ENCODE assay signal across 8 cellular contexts in the genomic region with DNA sequence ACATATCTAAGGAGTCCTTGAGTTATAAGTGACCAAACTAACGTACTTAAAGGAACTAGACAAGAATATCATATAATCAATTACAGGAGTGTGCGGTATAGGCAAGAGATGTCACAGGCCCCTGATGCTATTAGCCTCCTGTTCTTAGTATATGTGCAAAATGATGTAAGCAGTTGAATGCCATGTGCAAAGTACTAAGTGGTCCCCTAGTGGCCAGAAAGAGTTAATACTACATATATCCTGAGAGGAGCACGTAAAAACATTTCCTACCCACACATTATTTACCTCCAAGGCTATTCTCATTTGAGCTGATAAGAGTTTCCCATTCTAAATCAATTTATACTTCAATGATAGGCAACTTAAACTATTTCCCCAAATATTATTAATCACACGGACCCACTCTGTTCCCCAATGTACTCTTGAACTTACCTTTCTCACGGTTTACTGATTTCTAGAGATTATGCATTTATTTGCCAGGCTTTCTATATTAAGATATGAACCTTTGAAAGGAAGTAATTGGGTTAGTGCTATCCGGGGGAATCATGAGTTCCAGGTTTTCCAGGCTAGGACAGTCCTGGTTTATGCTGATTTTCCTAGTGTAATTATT.
A peak's percentile ranks its signal among the peaks of the same experiment; 100 is the strongest.
DNase-seq lines count a peak whose midpoint lies in the region; ATAC-seq, FAIRE-seq and TF ChIP-seq lines count a peak whose summit lies in the region.

No MANE protein-coding gene starts in this region.

- peak; percentile 75 for FAIRE-seq in GM12891 (lab: Jason Lieb, UNC)

- H3K4me3 ChIP-seq in Panc1 (ENCODE audit: low read depth in 2 of 2, low read length in 2 of 2) (no peak overlapping the region), fibroblast of the aortic adventitia (ENCODE audit: low read depth, low read length) (no peak overlapping the region)

- H3K36me3 Mint-ChIP-seq in activated T-cell treated with anti-CD3 and anti-CD28 coated beads, Interleukin-2, amount 50 U/mL, for 4 hours (ENCODE audit: insufficient read depth): no peaks in the 10 kb centered on the region

- H3K4me3 Mint-ChIP-seq in activated T-cell treated with anti-CD3 and anti-CD28 coated beads, Interleukin-2, amount 50 U/mL, for 4 hours: no peak overlapping the region

- peak; percentile 100 for ATAC-seq in GM21723 (IDR thresholded peaks at IDR 0.05; ENCODE audit: unreplicated experiment)
- ATAC-seq in Panc1: no peak
- no peak for ATAC-seq in activated T-cell treated with anti-CD3 and anti-CD28 coated beads, Interleukin-2, amount 50 U/mL, for 4 hours

- no peaks in the 10 kb centered on the region for H3K36me3 ChIP-seq in Panc1 (ENCODE audit: control insufficient read depth, insufficient read depth, low read length)

- no peaks in the 10 kb centered on the region for H3K27me3 Mint-ChIP-seq in activated T-cell treated with anti-CD3 and anti-CD28 coated beads, Interleukin-2, amount 50 U/mL, for 4 hours (ENCODE audit: low read depth)

- H3K27me3 ChIP-seq in Panc1 (ENCODE audit: control insufficient read depth, insufficient read depth, low read length): no peaks in the 10 kb centered on the region

- POLR2A ChIA-PET in Panc1 (lab: Charles Lee): no interaction called here

- no peaks in the 10 kb centered on the region for H3K9me3 ChIP-seq in Panc1 (ENCODE audit: control insufficient read depth, insufficient read depth, low read depth, low read length)

- in situ Hi-C loops in Panc1 (cut with HindIII; ENCODE audit: low pct_unique_long_range_greater_than_20kb, low sequenced_read_pairs): no loop called here

- intact Hi-C loops in Panc1 (cut with micrococcal nuclease; ENCODE audit: unreplicated experiment): no loop called here

- no peaks in the 10 kb centered on the region for H3K9me3 Mint-ChIP-seq in activated T-cell treated with anti-CD3 and anti-CD28 coated beads, Interleukin-2, amount 50 U/mL, for 4 hours

- DNase-seq in GM12891 (ENCODE audit: insufficient read length, low spot score): peak; percentile 12
- peak; percentile 28 for DNase-seq in HuH-7 (ENCODE audit: low spot score)
- DNase-seq in Panc1 (ENCODE audit: low read depth, low spot score): no peak
- DNase-seq in fibroblast of the aortic adventitia (ENCODE audit: low read depth): peak; percentile 68
- no peak for DNase-seq in activated gamma-delta T cell treated with Interleukin-2 at 50 U/mL for 16 hours
- no peak for DNase-seq in activated effector memory CD4-positive, alpha-beta T cell treated with anti-CD3 and anti-CD28 coated beads, Interleukin-2, amount 50 U/mL, for 16 hours
- DNase-seq in activated T-cell treated with anti-CD3 and anti-CD28 coated beads, Interleukin-2, amount 50 U/mL, for 4 hours: no peak

- no peaks in the 10 kb centered on the region for H3K4me1 ChIP-seq in Panc1 (ENCODE audit: control insufficient read depth, insufficient read depth, low read length)

- BruUV-seq in Panc1 (replicated peaks; lab: Mats Ljungman, UMichigan): no TSS peak

- CTCF ChIA-PET in Panc1 (lab: Charles Lee): no interaction called here

- no peak overlapping the region for H3K27ac ChIP-seq in Panc1 (ENCODE audit: low read length)

- H3K4me1 Mint-ChIP-seq in activated T-cell treated with anti-CD3 and anti-CD28 coated beads, Interleukin-2, amount 50 U/mL, for 4 hours (ENCODE audit: low read depth): no peaks in the 10 kb centered on the region

- no peak for TF ChIP-seq POLR2A in GM12891 (IDR thresholded peaks at IDR 0.05; ENCODE audit: low read depth, low read length)

- TF ChIP-seq CTCF in Panc1 (IDR thresholded peaks at IDR 0.05) (peak; percentile 45; the same call in 1 of the 2 replicates), fibroblast of the aortic adventitia (IDR thresholded peaks at IDR 0.05; ENCODE audit: insufficient read depth, low read length) (peak; percentile 75)

TF ChIP-seq in GM12891, 5 proteins besides CTCF, POLR2A, EP300 and RAD21:
- TF ChIP-seq TAF1 (IDR thresholded peaks at IDR 0.05; ENCODE audit: low read depth, low read length): no peak
- TF ChIP-seq PAX5 (IDR thresholded peaks at IDR 0.05; ENCODE audit: insufficient read depth, low read length, severe bottlenecking): no peak
- no peak for TF ChIP-seq POLR2AphosphoS5 (IDR thresholded peaks at IDR 0.05; ENCODE audit: low read depth, low read length)
- no peak for TF ChIP-seq SPI1 (IDR thresholded peaks at IDR 0.05; ENCODE audit: low read depth, low read length)
- no peak for TF ChIP-seq POU2F2 (IDR thresholded peaks at IDR 0.05; ENCODE audit: low read depth, low read length)

Comparison
In these comparisons a context has a peak if more than half of its experiments do, and no peak if none do; other contexts are left out.
1. DNase-seq: peak in GM12891 (single experiment), HuH-7 (single experiment) and fibroblast of the aortic adventitia (single experiment); none in Panc1 (single experiment), activated gamma-delta T cell treated with Interleukin-2 at 50 U/mL for 16 hours (single experiment), activated effector memory CD4-positive, alpha-beta T cell treated with anti-CD3 and anti-CD28 coated beads, Interleukin-2, amount 50 U/mL, for 16 hours (single experiment) and activated T-cell treated with anti-CD3 and anti-CD28 coated beads, Interleukin-2, amount 50 U/mL, for 4 hours (single experiment).